In the genomic region with DNA sequence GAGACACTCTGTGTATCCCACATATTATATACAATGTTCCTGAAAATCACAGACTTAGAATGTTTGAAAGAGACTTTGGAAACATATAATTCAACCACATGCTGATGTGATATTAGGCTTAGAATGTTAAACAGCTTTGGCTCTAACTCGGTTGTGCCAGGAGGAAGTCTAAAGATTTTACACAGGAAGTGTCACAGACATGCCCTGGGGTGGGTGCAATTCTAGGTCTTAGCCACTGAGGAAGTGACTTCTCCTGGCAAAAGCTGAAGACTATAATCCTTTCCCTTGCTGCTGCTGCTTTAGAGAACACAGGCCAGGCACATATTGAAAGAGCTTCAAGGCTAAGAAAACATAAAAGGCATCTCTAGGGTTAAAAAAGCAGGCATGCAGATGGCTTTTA, we compare ENCODE assay signal across 1 cellular context.
TF ChIP-seq lines count a peak whose summit lies in the region.

No MANE protein-coding gene starts in this region.

TF ChIP-seq in SK-N-SH treated with all-trans-retinoic acid at 6 μM for 48 hours, 23 proteins besides CTCF, POLR2A, EP300 and RAD21 (continued from another document):
- TF ChIP-seq, protein P1, sequence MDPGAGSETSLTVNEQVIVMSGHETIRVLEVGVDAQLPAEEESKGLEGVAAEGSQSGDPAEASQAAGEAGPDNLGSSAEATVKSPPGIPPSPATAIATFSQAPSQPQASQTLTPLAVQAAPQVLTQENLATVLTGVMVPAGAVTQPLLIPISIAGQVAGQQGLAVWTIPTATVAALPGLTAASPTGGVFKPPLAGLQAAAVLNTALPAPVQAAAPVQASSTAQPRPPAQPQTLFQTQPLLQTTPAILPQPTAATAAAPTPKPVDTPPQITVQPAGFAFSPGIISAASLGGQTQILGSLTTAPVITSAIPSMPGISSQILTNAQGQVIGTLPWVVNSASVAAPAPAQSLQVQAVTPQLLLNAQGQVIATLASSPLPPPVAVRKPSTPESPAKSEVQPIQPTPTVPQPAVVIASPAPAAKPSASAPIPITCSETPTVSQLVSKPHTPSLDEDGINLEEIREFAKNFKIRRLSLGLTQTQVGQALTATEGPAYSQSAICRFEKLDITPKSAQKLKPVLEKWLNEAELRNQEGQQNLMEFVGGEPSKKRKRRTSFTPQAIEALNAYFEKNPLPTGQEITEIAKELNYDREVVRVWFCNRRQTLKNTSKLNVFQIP (CRISPR knock-in tag; IDR thresholded peaks at IDR 0.05; ENCODE audit: borderline replicate concordance, low read depth), result no peak
- TF ChIP-seq SNAI2 (CRISPR knock-in tag; IDR thresholded peaks at IDR 0.05), result no peak
- TF ChIP-seq, protein P2, sequence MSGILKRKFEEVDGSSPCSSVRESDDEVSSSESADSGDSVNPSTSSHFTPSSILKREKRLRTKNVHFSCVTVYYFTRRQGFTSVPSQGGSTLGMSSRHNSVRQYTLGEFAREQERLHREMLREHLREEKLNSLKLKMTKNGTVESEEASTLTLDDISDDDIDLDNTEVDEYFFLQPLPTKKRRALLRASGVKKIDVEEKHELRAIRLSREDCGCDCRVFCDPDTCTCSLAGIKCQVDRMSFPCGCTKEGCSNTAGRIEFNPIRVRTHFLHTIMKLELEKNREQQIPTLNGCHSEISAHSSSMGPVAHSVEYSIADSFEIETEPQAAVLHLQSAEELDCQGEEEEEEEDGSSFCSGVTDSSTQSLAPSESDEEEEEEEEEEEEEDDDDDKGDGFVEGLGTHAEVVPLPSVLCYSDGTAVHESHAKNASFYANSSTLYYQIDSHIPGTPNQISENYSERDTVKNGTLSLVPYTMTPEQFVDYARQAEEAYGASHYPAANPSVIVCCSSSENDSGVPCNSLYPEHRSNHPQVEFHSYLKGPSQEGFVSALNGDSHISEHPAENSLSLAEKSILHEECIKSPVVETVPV (CRISPR knock-in tag; IDR thresholded peaks at IDR 0.05), result no peak
- TF ChIP-seq ISL1 (CRISPR knock-in tag; IDR thresholded peaks at IDR 0.05), result no peak
- no peak for TF ChIP-seq GLIS3 (CRISPR knock-in tag; IDR thresholded peaks at IDR 0.05)
- TF ChIP-seq, protein P3, sequence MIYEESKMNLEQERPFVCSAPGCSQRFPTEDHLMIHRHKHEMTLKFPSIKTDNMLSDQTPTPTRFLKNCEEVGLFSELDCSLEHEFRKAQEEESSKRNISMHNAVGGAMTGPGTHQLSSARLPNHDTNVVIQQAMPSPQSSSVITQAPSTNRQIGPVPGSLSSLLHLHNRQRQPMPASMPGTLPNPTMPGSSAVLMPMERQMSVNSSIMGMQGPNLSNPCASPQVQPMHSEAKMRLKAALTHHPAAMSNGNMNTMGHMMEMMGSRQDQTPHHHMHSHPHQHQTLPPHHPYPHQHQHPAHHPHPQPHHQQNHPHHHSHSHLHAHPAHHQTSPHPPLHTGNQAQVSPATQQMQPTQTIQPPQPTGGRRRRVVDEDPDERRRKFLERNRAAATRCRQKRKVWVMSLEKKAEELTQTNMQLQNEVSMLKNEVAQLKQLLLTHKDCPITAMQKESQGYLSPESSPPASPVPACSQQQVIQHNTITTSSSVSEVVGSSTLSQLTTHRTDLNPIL (CRISPR knock-in tag; IDR thresholded peaks at IDR 0.05; ENCODE audit: low read depth), result no peak
- no peak for TF ChIP-seq OSR1 (CRISPR knock-in tag; IDR thresholded peaks at IDR 0.05)
- TF ChIP-seq ZC3H10 (CRISPR knock-in tag; IDR thresholded peaks at IDR 0.05), result no peak
- no peak for TF ChIP-seq ARNTL (CRISPR knock-in tag; IDR thresholded peaks at IDR 0.05; ENCODE audit: borderline replicate concordance, low read depth)
